In the genomic region with DNA sequence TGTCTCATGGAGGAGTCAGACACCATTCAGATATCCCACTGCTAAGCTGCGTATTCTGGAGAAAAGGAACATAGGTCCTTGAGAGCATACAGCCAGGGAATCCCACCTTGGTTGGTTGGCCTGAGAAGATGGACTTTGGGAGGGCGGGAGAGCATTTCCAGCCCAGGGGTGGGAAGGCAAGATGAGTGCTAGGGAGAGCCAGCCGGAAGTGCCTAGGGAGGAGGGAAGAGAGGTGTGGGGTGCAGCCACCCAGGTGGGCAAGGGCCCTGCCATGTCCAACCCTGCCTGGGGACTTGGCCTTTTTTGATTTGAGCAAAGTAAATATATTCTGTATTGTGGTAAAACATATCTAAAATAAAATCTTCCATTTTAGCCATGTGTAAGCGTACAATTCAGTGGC, we compare ENCODE assay signal across 25 cellular contexts. TPM values are rescaled to one million over a fixed set of nuclear protein-coding genes. Genes with fewer than 3 reads are reported as not detected.
A peak's percentile ranks its signal among the peaks of the same experiment; 100 is the strongest.
DNase-seq lines count a peak whose midpoint lies in the region; ATAC-seq and TF ChIP-seq lines count a peak whose summit lies in the region.
"Had no signal": no experiment of that assay in that cellular context is flagged by ENCODE, and none has a peak within 500 bp of the region (broad histone marks: within the 10 kb centered on the region; RNA-seq: fewer than 3 reads in every experiment).

No MANE protein-coding gene starts in this region.

- intact Hi-C loops in PC-3 (cut with micrococcal nuclease), result no loop called here

- H3K79me2 ChIP-seq in neural progenitor cell (ENCODE audit: low read depth), result no peaks in the 10 kb centered on the region
- no peaks in the 10 kb centered on the region for H3K79me2 ChIP-seq in PC-3 (ENCODE audit: low read length)

- H3K27ac Mint-ChIP-seq in WTC11 (peak overlapping the region; percentile 46; the same call in 1 of the 2 replicates), neural progenitor cell (peak overlapping the region; percentile 52), osteocyte (ENCODE audit: unreplicated experiment) (no peak overlapping the region)
- H3K27ac Mint-ChIP-seq: CD4-positive, alpha-beta memory T cell; CD8-positive, alpha-beta memory T cell had no signal

- H3K4me3 Mint-ChIP-seq in WTC11 (no peak overlapping the region), neural progenitor cell (no peak overlapping the region), osteocyte (ENCODE audit: unreplicated experiment) (no peak overlapping the region)
- H3K4me3 Mint-ChIP-seq: CD14-positive monocyte; CD4-positive, alpha-beta memory T cell; CD4-positive, CD25-positive, alpha-beta regulatory T cell; CD8-positive, alpha-beta memory T cell had no signal

- no TSS peak for BruUV-seq in PC-3 (replicated peaks; lab: Mats Ljungman, UMichigan)

- no peak overlapping the region for H3K4me3 ChIP-seq in neural progenitor cell
- no peak overlapping the region for H3K4me3 ChIP-seq in PC-3 (ENCODE audit: low read length)
- H3K4me3 ChIP-seq: BLaER1, GM12878 had no signal

- no peak overlapping the region for H3K4me2 ChIP-seq in neural progenitor cell
- no peak overlapping the region for H3K4me2 ChIP-seq in PC-3 (ENCODE audit: low read length)
- H3K4me2 ChIP-seq: BLaER1 had no signal

- TF ChIP-seq CTCF in WTC11 (IDR thresholded peaks at IDR 0.05), result no peak
- TF ChIP-seq CTCF in neural progenitor cell (IDR thresholded peaks at IDR 0.05), result no peak
- TF ChIP-seq CTCF in osteocyte (IDR thresholded peaks at IDR 0.05), result no peak
- TF ChIP-seq CTCF in PC-3 (conservative IDR thresholded peaks at IDR 0.05; ENCODE audit: low read depth, low read length), result no peak

- POLR2A ChIA-PET in WTC11 (lab: Charles Lee), result no interaction called here
- POLR2A ChIA-PET in PC-3 (lab: Charles Lee; ENCODE audit: unreplicated experiment), result no interaction called here

- no peak overlapping the region for H3K27ac ChIP-seq in neural progenitor cell
- H3K27ac ChIP-seq in PC-3 (ENCODE audit: low read length), result no peak overlapping the region
- H3K27ac ChIP-seq: BLaER1 had no signal

- H2AFZ ChIP-seq in neural progenitor cell (replicated peaks) (no peak overlapping the region), PC-3 (ENCODE audit: low read length) (no peak overlapping the region)

- no peak for DNase-seq in WTC11 (ENCODE audit: low spot score)
- no peak for DNase-seq in neural progenitor cell (ENCODE audit: low spot score)
- peak; percentile 49 for DNase-seq in osteocyte (ENCODE audit: extremely low spot score, unreplicated experiment)
- DNase-seq in T-helper 1 cell, result no peak
- DNase-seq in RKO (ENCODE audit: low spot score), result no peak
- DNase-seq in PC-3, result no peak
- DNase-seq: 8988T; ACHN; BE2C; C1 segment of cervical spinal cord; CD4-positive, alpha-beta memory T cell; CD4-positive, CD25-positive, alpha-beta regulatory T cell; CD8-positive, alpha-beta memory T cell; COR-L47; DMS 273 treated with DMSO at 0.1 percent for 48 hours; DMS153; DMS53; DMS79; DND-41; EL; GDM1 had no signal

- H3K9ac ChIP-seq in neural progenitor cell, result no peak overlapping the region
- no peak overlapping the region for H3K9ac ChIP-seq in PC-3 (ENCODE audit: low read length)
- H3K9ac ChIP-seq: BLaER1 had no signal

- H3K4me1 Mint-ChIP-seq in WTC11 (peaks cover 38% of the 10 kb centered on the region), neural progenitor cell (peaks cover 26% of the 10 kb centered on the region), osteocyte (ENCODE audit: unreplicated experiment) (peaks cover 16% of the 10 kb centered on the region)
- H3K4me1 Mint-ChIP-seq: CD4-positive, alpha-beta memory T cell; CD4-positive, CD25-positive, alpha-beta regulatory T cell had no signal

- no peaks in the 10 kb centered on the region for H4K20me1 ChIP-seq in neural progenitor cell (ENCODE audit: low read depth)
- H4K20me1 ChIP-seq in PC-3 (ENCODE audit: low read length), result no peaks in the 10 kb centered on the region
- H4K20me1 ChIP-seq: BLaER1 had no signal

- H3F3A ChIP-seq in neural progenitor cell (ENCODE audit: low read depth) (peaks cover 9% of the 10 kb centered on the region), PC-3 (ENCODE audit: low read length, unreplicated experiment) (no peaks in the 10 kb centered on the region)

- H3K36me3 Mint-ChIP-seq in WTC11, result no peaks in the 10 kb centered on the region
- H3K36me3 Mint-ChIP-seq in neural progenitor cell, result no peaks in the 10 kb centered on the region
- H3K36me3 Mint-ChIP-seq in osteocyte (ENCODE audit: unreplicated experiment), result no peaks in the 10 kb centered on the region
- H3K36me3 Mint-ChIP-seq: CD14-positive monocyte; CD4-positive, alpha-beta memory T cell; CD4-positive, CD25-positive, alpha-beta regulatory T cell; CD8-positive, alpha-beta memory T cell had no signal

- H3K27me3 ChIP-seq in neural progenitor cell (no peaks in the 10 kb centered on the region), PC-3 (ENCODE audit: low read length) (no peaks in the 10 kb centered on the region)
- H3K27me3 ChIP-seq: BE2C, BLaER1 had no signal

- no peaks in the 10 kb centered on the region for H3K27me3 Mint-ChIP-seq in WTC11 (ENCODE audit: low read depth)
- H3K27me3 Mint-ChIP-seq in neural progenitor cell (ENCODE audit: insufficient read depth, low read depth), result peaks cover 2% of the 10 kb centered on the region
- H3K27me3 Mint-ChIP-seq in osteocyte (ENCODE audit: unreplicated experiment), result peaks cover 5% of the 10 kb centered on the region
- H3K27me3 Mint-ChIP-seq: CD4-positive, CD25-positive, alpha-beta regulatory T cell had no signal

- CTCF ChIA-PET in WTC11 (lab: Charles Lee), result no interaction called here
- CTCF ChIA-PET in PC-3 (lab: Charles Lee), result no interaction called here

- no peaks in the 10 kb centered on the region for H3K9me2 ChIP-seq in PC-3 (replicated peaks; ENCODE audit: low read length)

- H3K9me3 ChIP-seq in neural progenitor cell (ENCODE audit: low read depth) (no peaks in the 10 kb centered on the region), PC-3 (ENCODE audit: low read length) (no peaks in the 10 kb centered on the region)
- H3K9me3 ChIP-seq: BE2C, BLaER1 had no signal

- no peaks in the 10 kb centered on the region for H3K36me3 ChIP-seq in neural progenitor cell
- H3K36me3 ChIP-seq in PC-3 (ENCODE audit: low read depth, low read length), result no peaks in the 10 kb centered on the region
- H3K36me3 ChIP-seq: BE2C, BLaER1 had no signal

- no peak for ATAC-seq in WTC11
- ATAC-seq in PC-3, result no peak
- ATAC-seq: GM12878 had no signal

- H3K4me1 ChIP-seq in neural progenitor cell (peaks cover 12% of the 10 kb centered on the region), PC-3 (ENCODE audit: insufficient read depth, low read length) (peaks cover 4% of the 10 kb centered on the region; the same call in 1 of the 2 replicates)
- H3K4me1 ChIP-seq: BE2C had no signal

- H3K9me3 Mint-ChIP-seq in WTC11 (no peaks in the 10 kb centered on the region), neural progenitor cell (no peaks in the 10 kb centered on the region), osteocyte (ENCODE audit: unreplicated experiment) (no peaks in the 10 kb centered on the region)
- H3K9me3 Mint-ChIP-seq: CD4-positive, alpha-beta memory T cell; CD4-positive, CD25-positive, alpha-beta regulatory T cell; CD8-positive, alpha-beta memory T cell had no signal

TF ChIP-seq in WTC11, 78 proteins besides CTCF, POLR2A, EP300 and RAD21:
- TF ChIP-seq ZNF317 (CRISPR knock-in tag; IDR thresholded peaks at IDR 0.05; ENCODE audit: borderline replicate concordance, low read depth), result no peak
- TF ChIP-seq ZNF671 (CRISPR knock-in tag; IDR thresholded peaks at IDR 0.05), result no peak
- TF ChIP-seq HMGA2 (CRISPR knock-in tag; IDR thresholded peaks at IDR 0.05), result no peak
- TF ChIP-seq, protein P1, sequence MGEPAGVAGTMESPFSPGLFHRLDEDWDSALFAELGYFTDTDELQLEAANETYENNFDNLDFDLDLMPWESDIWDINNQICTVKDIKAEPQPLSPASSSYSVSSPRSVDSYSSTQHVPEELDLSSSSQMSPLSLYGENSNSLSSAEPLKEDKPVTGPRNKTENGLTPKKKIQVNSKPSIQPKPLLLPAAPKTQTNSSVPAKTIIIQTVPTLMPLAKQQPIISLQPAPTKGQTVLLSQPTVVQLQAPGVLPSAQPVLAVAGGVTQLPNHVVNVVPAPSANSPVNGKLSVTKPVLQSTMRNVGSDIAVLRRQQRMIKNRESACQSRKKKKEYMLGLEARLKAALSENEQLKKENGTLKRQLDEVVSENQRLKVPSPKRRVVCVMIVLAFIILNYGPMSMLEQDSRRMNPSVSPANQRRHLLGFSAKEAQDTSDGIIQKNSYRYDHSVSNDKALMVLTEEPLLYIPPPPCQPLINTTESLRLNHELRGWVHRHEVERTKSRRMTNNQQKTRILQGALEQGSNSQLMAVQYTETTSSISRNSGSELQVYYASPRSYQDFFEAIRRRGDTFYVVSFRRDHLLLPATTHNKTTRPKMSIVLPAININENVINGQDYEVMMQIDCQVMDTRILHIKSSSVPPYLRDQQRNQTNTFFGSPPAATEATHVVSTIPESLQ (CRISPR knock-in tag; IDR thresholded peaks at IDR 0.05), result no peak
- no peak for TF ChIP-seq TP53 (CRISPR knock-in tag; IDR thresholded peaks at IDR 0.05)
- TF ChIP-seq SMAD4 (CRISPR knock-in tag; IDR thresholded peaks at IDR 0.05), result no peak
- no peak for TF ChIP-seq FOXK1 (CRISPR knock-in tag; IDR thresholded peaks at IDR 0.05)
- TF ChIP-seq JUN (CRISPR knock-in tag; IDR thresholded peaks at IDR 0.05), result no peak
- no peak for TF ChIP-seq ZNF219 (CRISPR knock-in tag; IDR thresholded peaks at IDR 0.05; ENCODE audit: borderline replicate concordance)
- no peak for TF ChIP-seq ZBTB21 (CRISPR knock-in tag; IDR thresholded peaks at IDR 0.05; ENCODE audit: borderline replicate concordance)
- no peak for TF ChIP-seq PRRX2 (CRISPR knock-in tag; IDR thresholded peaks at IDR 0.05)
- no peak for TF ChIP-seq E2F4 (CRISPR knock-in tag; IDR thresholded peaks at IDR 0.05; ENCODE audit: borderline replicate concordance, low read depth)
TF ChIP-seq in WTC11: peak in this region for 0.

RNA-seq across cellular contexts. Expression of gene SIAH3, which starts 19.7 kb away (rescaled TPM):
- total RNA-seq in WTC11 (2021) (0.09 to 0.31 TPM (median 0.11 TPM) in 3 replicates), neural progenitor cell (ENCODE audit: low replicate concordance) (not detected in 2 replicates), osteocyte (not detected in 2 replicates), PC-3 (2014; rRNA removed) (not detected in 2 replicates)
- total RNA-seq: CD4-positive, CD25-positive, alpha-beta regulatory T cell; G401; GM12878 had no signal
